Comparison of ENCODE assay signal across 1 cellular context in genomic region chr18:48179005-48179404, GRCh38.
TF ChIP-seq lines count a peak whose summit lies in the region.

No MANE protein-coding gene starts in this region.

TF ChIP-seq in HepG2, 621 proteins besides CTCF, POLR2A, EP300 and RAD21 (continued from another document):
- TF ChIP-seq ZNF781 (CRISPR knock-in tag; IDR thresholded peaks at IDR 0.05; ENCODE audit: borderline replicate concordance, not compliant biosample characterization) = no peak
- no peak for TF ChIP-seq NR3C1 (CRISPR knock-in tag; IDR thresholded peaks at IDR 0.05)
- no peak for TF ChIP-seq FOXA1 (IDR thresholded peaks at IDR 0.05)
- peak; percentile 87 for TF ChIP-seq FOXA1 (CRISPR knock-in tag; IDR thresholded peaks at IDR 0.05)
- no peak for TF ChIP-seq KAT7 (CRISPR knock-in tag; IDR thresholded peaks at IDR 0.05; ENCODE audit: borderline replicate concordance)
- TF ChIP-seq FOXA3 (CRISPR knock-in tag; IDR thresholded peaks at IDR 0.05) = peak; percentile 78
- peak; percentile 30; the same call in 1 of the 2 replicates for TF ChIP-seq STAG1 (CRISPR knock-in tag; IDR thresholded peaks at IDR 0.05)
TF ChIP-seq in HepG2: peak in this region for 3.
